In the genomic region with DNA sequence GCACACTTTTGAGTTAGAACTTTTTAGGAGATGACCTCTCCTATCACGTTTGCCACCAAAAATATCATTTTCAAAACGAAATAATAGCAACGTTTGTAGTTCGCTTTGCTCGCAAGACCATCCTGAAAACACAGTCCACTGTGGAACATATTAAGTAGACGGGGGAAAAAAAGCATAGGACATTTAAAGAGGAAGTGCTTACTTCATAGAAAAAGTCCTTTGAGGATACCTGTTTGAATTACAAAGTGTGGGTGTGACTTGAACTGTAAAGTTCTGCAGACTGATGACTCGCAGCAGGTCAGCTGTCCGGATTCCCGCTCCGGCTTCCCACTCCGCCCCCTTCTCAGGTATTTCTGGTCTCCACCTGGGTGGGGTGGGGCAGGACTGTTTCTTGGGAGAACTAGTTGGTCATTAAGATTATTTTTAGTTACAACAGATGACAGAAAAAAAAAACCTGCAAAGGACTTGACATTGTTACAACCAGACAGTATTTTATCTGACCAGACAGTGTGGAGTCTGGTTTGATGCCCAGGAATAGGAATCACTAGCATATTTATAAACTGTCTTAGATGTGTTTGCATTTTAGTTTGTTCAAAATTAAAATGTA, we compare ENCODE assay signal across 1 cellular context.
TF ChIP-seq lines count a peak whose summit lies in the region.

No MANE protein-coding gene starts in this region.

TF ChIP-seq in K562, 482 proteins besides CTCF, POLR2A, EP300 and RAD21:
- TF ChIP-seq NFE2 (IDR thresholded peaks at IDR 0.05; ENCODE audit: low read depth) (no peak), SPI1 (IDR thresholded peaks at IDR 0.05; ENCODE audit: borderline replicate concordance, low read depth, low read length) (peak; percentile 52; the same call in 1 of the 2 replicates)
TF ChIP-seq in K562: peak in this region for 1.
